In the genomic region with DNA sequence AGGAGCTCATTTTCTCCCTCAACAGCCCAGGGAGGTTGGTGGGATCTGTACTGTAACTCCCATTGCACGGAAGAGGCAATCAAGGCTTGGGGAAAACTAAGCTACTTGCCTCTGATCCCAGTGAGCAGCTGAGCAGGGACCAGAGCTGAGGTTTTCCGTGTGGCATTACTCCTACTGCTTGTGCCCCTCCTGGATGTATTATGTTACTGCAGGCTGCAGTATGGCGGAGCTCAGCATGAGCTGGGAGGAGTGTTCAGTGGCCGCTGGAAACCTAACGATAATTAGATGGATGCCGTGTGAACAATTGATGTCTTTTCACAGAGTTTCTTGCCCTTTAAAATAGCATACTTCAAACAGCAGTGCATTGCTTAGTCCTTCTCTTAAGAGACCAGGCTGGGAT, we compare ENCODE assay signal across 21 cellular contexts. TPM values are rescaled to one million over a fixed set of nuclear protein-coding genes. Genes with fewer than 3 reads are reported as not detected.
DNase-seq lines count a peak whose midpoint lies in the region; ATAC-seq and TF ChIP-seq lines count a peak whose summit lies in the region.
"Had no signal": no experiment of that assay in that cellular context is flagged by ENCODE, and none has a peak within 500 bp of the region (broad histone marks: within the 10 kb centered on the region; RNA-seq: fewer than 3 reads in every experiment).

No MANE protein-coding gene starts in this region.

- H3K36me3 Mint-ChIP-seq in glutamatergic neuron (ENCODE audit: unreplicated experiment), result no peaks in the 10 kb centered on the region
- H3K36me3 Mint-ChIP-seq: CD4-positive, alpha-beta memory T cell had no signal

- peaks cover 8% of the 10 kb centered on the region for H3K4me1 ChIP-seq in A673 (ENCODE audit: insufficient read depth, low read length, poor library complexity, severe bottlenecking)
- H3K4me1 ChIP-seq: parathyroid adenoma had no signal

- no peaks in the 10 kb centered on the region for H3K9me3 Mint-ChIP-seq in glutamatergic neuron (ENCODE audit: unreplicated experiment)
- H3K9me3 Mint-ChIP-seq: activated T-helper 2 cell treated with anti-CD3 and anti-CD28 coated beads, Interferon-gamma antibody, Interleukin-2, Interleukin-4, amounts not matched to agents 10 μg/mL and 5 μg/mL and 100 μg/mL, durations not matched to agents 14 hours and 24 hours and 36 hours; CD4-positive, alpha-beta memory T cell; T-helper 2 cell treated with Interferon-gamma antibody and Interleukin-4, amounts not matched to agents 5 μg/mL and 100 μg/mL, for 36 hours had no signal

- no peaks in the 10 kb centered on the region for H3K27me3 Mint-ChIP-seq in glutamatergic neuron (ENCODE audit: unreplicated experiment)
- H3K27me3 Mint-ChIP-seq: CD4-positive, alpha-beta memory T cell had no signal

- BruUV-seq in A673 (replicated peaks; lab: Mats Ljungman, UMichigan), result no TSS peak

- POLR2A ChIA-PET in A673 (lab: Charles Lee; ENCODE audit: low non-redundant PET), result no interaction called here

- in situ Hi-C loops in SK-MEL-5 (cut with HindIII; ENCODE audit: low pct_unique_long_range_greater_than_20kb, low sequenced_read_pairs), result no loop called here

- no peak overlapping the region for H3K27ac Mint-ChIP-seq in glutamatergic neuron (ENCODE audit: unreplicated experiment)
- H3K27ac Mint-ChIP-seq: activated T-helper 2 cell treated with anti-CD3 and anti-CD28 coated beads, Interferon-gamma antibody, Interleukin-2, Interleukin-4, amounts not matched to agents 10 μg/mL and 5 μg/mL and 100 μg/mL, durations not matched to agents 14 hours and 24 hours and 36 hours; CD4-positive, alpha-beta memory T cell; T-helper 2 cell treated with Interferon-gamma antibody and Interleukin-4, amounts not matched to agents 5 μg/mL and 100 μg/mL, for 36 hours had no signal

- DNase-seq in A673 (ENCODE audit: low spot score) (peak; percentile 10), SK-MEL-5 (ENCODE audit: low read depth, low spot score) (peak; percentile 38), glutamatergic neuron (no peak), left ventricle myocardium superior (no peak), omental fat pad (ENCODE audit: low spot score) (no peak), caudate nucleus (lab: John Stamatoyannopoulos, UW) (no peak), NCI-H345 treated with DMSO at 0.1 percent for 48 hours (lab: John Stamatoyannopoulos, UW; ENCODE audit: unreplicated experiment) (no peak)
- DNase-seq: ACHN; CD4-positive, alpha-beta memory T cell; cerebellar nuclear complex; KG1; NCI-H446; SHP77; small intestine; stimulated activated CD4-positive, alpha-beta T cell treated with anti-CD3 and anti-CD28 coated beads, Interleukin-4, amount 100 ng/mL, for 4 hours; stimulated activated CD8-positive, alpha-beta memory T cell treated with anti-CD3 and anti-CD28 coated beads, Interleukin-4, amount 100 ng/mL, for 48 hours had no signal

- H3K4me3 Mint-ChIP-seq in glutamatergic neuron (ENCODE audit: unreplicated experiment), result no peak overlapping the region
- H3K4me3 Mint-ChIP-seq: CD4-positive, alpha-beta memory T cell; T-helper 2 cell treated with Interferon-gamma antibody and Interleukin-4, amounts not matched to agents 5 μg/mL and 100 μg/mL, for 36 hours had no signal

- intact Hi-C loops in A673 (cut with micrococcal nuclease; ENCODE audit: unreplicated experiment) (no loop called here), left ventricle myocardium superior (cut with micrococcal nuclease) (no loop called here)

- H3K9me3 ChIP-seq in A673 (ENCODE audit: low read depth, low read length, poor library complexity, severe bottlenecking), result no peaks in the 10 kb centered on the region

- no peaks in the 10 kb centered on the region for H3K36me3 ChIP-seq in A673 (ENCODE audit: insufficient read depth, low read length, poor library complexity, severe bottlenecking)

- CTCF ChIA-PET in A673 (lab: Charles Lee), result no interaction called here

- H3K4me3 ChIP-seq in A673 (ENCODE audit: low read depth, low read length, poor library complexity, severe bottlenecking) (no peak overlapping the region), GM12875 (ENCODE audit: low read depth, low read length) (no peak overlapping the region)

- H3K27me3 ChIP-seq in A673 (replicated peaks; ENCODE audit: insufficient read depth, low read depth, low read length, poor library complexity), result no peaks in the 10 kb centered on the region

- no peak overlapping the region for H3K27ac ChIP-seq in A673 (ENCODE audit: low read depth, low read length, poor library complexity, severe bottlenecking)
- H3K27ac ChIP-seq in caudate nucleus (ENCODE audit: low read depth, low read length), result no peak overlapping the region
- H3K27ac ChIP-seq: parathyroid adenoma had no signal

- ATAC-seq in left ventricle myocardium superior, result no peak
- ATAC-seq in omental fat pad (ENCODE audit: low FRiP score), result no peak
- ATAC-seq: activated CD4-positive, CD25-positive, alpha-beta regulatory T cell treated with anti-CD3 and anti-CD28 coated beads, Interleukin-2, amount 50 U/mL, for 24 hours had no signal

- TF ChIP-seq CTCF in A673 (conservative IDR thresholded peaks at IDR 0.05; ENCODE audit: low read depth, low read length) (0 out of 2 replicates have a peak, but pooled peaks have one; percentile 27), GM12875 (IDR thresholded peaks at IDR 0.05; ENCODE audit: borderline replicate concordance, insufficient read depth, low read depth, low read length) (peak; percentile 21; the same call in 1 of the 2 replicates), glutamatergic neuron (IDR thresholded peaks at IDR 0.05; ENCODE audit: partially characterized antibody, unreplicated experiment) (peak; percentile 64), omental fat pad (IDR thresholded peaks at IDR 0.05) (no peak)

- H3K4me1 Mint-ChIP-seq in glutamatergic neuron (ENCODE audit: low read depth, unreplicated experiment), result no peaks in the 10 kb centered on the region

RNA-seq across cellular contexts. Expression of gene TPRG1, which starts 2.0 kb away (rescaled TPM):
- 1.0 and 1.6 TPM in 2 replicates for total RNA-seq in A673 (2021)
- total RNA-seq in SK-MEL-5 (2014; rRNA removed; shearing (Covaris generic)), result 0.45 TPM in 1 of 2 replicates, not detected in the other
- polyA plus RNA-seq in SK-MEL-5 (2015; cell fraction: cytosol; rRNA removed), result not detected in 2 replicates
- not detected in 2 replicates for polyA plus RNA-seq in SK-MEL-5 (2015; cell fraction: nucleus; rRNA removed)
- total RNA-seq in glutamatergic neuron (ENCODE audit: unreplicated experiment), result 1.3 TPM
- 2.7 TPM for total RNA-seq in left ventricle myocardium superior
- total RNA-seq in omental fat pad, result 10 to 100 TPM in 3 of 4 donors, 1 to 10 TPM in 1; 7.1 to 18.3 (median 13.8) TPM

Comparison
In these comparisons a context has a peak if more than half of its experiments do, and no peak if none do; other contexts are left out.
1. DNase-seq: peak in A673 (single experiment) and SK-MEL-5 (single experiment); none in glutamatergic neuron (single experiment), left ventricle myocardium superior (single experiment), omental fat pad (single experiment), caudate nucleus (0 of 61) and NCI-H345 treated with DMSO at 0.1 percent for 48 hours (single experiment).
2. CTCF ChIP-seq: peak in A673 (single experiment), GM12875 (single experiment) and glutamatergic neuron (single experiment); none in omental fat pad (0 of 3).